8 cellular contexts compared by ENCODE assay signal in genomic region chr7:1175967-1176851, GRCh38. TPM values are rescaled to one million over a fixed set of nuclear protein-coding genes. Genes with fewer than 3 reads are reported as not detected.
DNase-seq lines count a peak whose midpoint lies in the region; ATAC-seq lines count a peak whose summit lies in the region.

No MANE protein-coding gene starts in this region.

- peak overlapping the region; percentile 44 for H2BK15ac ChIP-seq in mesenchymal stem cell (ENCODE audit: low read depth, poor library complexity, severe bottlenecking)

- H3K14ac ChIP-seq in mesenchymal stem cell (ENCODE audit: low read length in 2 of 2) = peak overlapping the region in 1 of 2 experiments; percentile 19

- H2BK12ac ChIP-seq in mesenchymal stem cell (ENCODE audit: low read length in 2 of 2) = peak overlapping the region in 1 of 2 experiments; percentile 49

- peak overlapping the region in 1 of 2 experiments; percentile 47 for H3K4ac ChIP-seq in mesenchymal stem cell (ENCODE audit: low read depth in 1 of 2, low read length in 2 of 2)

- peak overlapping the region; percentile 98 for H4K8ac ChIP-seq in mesenchymal stem cell (ENCODE audit: low read length)

- H3K27me3 ChIP-seq in duodenal mucosa (ENCODE audit: control insufficient read depth in 1 of 2, insufficient read depth in 2 of 2, low read length in 2 of 2) (no peaks in the 10 kb centered on the region), mesenchymal stem cell (ENCODE audit: control insufficient read depth in 1 of 2, insufficient read depth in 1 of 2, low read length in 2 of 2) (peaks cover 3 to 24% of the 10 kb centered on the region in 2 experiments)

- no peak overlapping the region for H2AK5ac ChIP-seq in mesenchymal stem cell (ENCODE audit: low read length, severe bottlenecking)

- H3K79me1 ChIP-seq in mesenchymal stem cell (replicated peaks; ENCODE audit: low read length, poor library complexity, severe bottlenecking) = no peaks in the 10 kb centered on the region

- H3K4me2 ChIP-seq in mesenchymal stem cell (ENCODE audit: low read length, poor library complexity, severe bottlenecking) = peak overlapping the region; percentile 52

- peak overlapping the region; percentile 70 for H4K91ac ChIP-seq in mesenchymal stem cell (ENCODE audit: low read length)

- H2BK5ac ChIP-seq in mesenchymal stem cell (ENCODE audit: low read depth, low read length, poor library complexity, severe bottlenecking) = no peak overlapping the region

- H3K9me3 ChIP-seq in duodenal mucosa (ENCODE audit: control insufficient read depth in 1 of 2, low read length in 2 of 2) (no peaks in the 10 kb centered on the region), mesenchymal stem cell (ENCODE audit: control insufficient read depth, low read length) (no peaks in the 10 kb centered on the region)

- no peak overlapping the region for H3K27ac ChIP-seq in duodenal mucosa (ENCODE audit: low read depth, low read length)
- no peak overlapping the region for H3K27ac ChIP-seq in mesenchymal stem cell (ENCODE audit: low read length, poor library complexity, severe bottlenecking)

- no peak overlapping the region for H3K23ac ChIP-seq in mesenchymal stem cell (ENCODE audit: low read length in 2 of 2)

- H3K36me3 ChIP-seq in duodenal mucosa (ENCODE audit: control insufficient read depth in 1 of 2, insufficient read depth in 2 of 2, low read length in 2 of 2) (no peaks in the 10 kb centered on the region), mesenchymal stem cell (ENCODE audit: control insufficient read depth in 1 of 2, insufficient read depth in 2 of 2, low read depth in 1 of 2, low read length in 2 of 2) (no peaks in the 10 kb centered on the region)

- peak; percentile 78 for DNase-seq in EH (ENCODE audit: low read depth)
- DNase-seq in NCI-H748 treated with DMSO at 0.1 percent for 48 hours (lab: John Stamatoyannopoulos, UW) = peak; percentile 69
- peak; percentile 68 to 77 for DNase-seq in activated CD4-positive, alpha-beta T cell treated with anti-CD3 and anti-CD28 coated beads, Interleukin-2, amount 50 U/mL, for 4 hours
- DNase-seq in mesenchymal stem cell = peak; percentile 76
- peak; percentile 52 for DNase-seq in stimulated activated CD8-positive, alpha-beta memory T cell treated with anti-CD3 and anti-CD28 coated beads, Interleukin-12 subunit alpha, Interleukin-12 subunit beta, amount 100 ng/mL, for 4 hours (ENCODE audit: low read depth)

- WGBS in mesenchymal stem cell = 22% methylated on average over 44 of the region's 44 CpGs

- peak; percentile 50 for ATAC-seq in HG03045 (IDR thresholded peaks at IDR 0.05; ENCODE audit: unreplicated experiment)
- no peak for ATAC-seq in HG03025 (IDR thresholded peaks at IDR 0.05; ENCODE audit: low FRiP score, unreplicated experiment)

- H2BK120ac ChIP-seq in mesenchymal stem cell (ENCODE audit: low read depth, low read length) = peak overlapping the region; percentile 42

- H3K4me3 ChIP-seq in duodenal mucosa (ENCODE audit: low read depth in 1 of 2, low read length in 2 of 2) (peak overlapping the region; percentile 42 to 66), mesenchymal stem cell (ENCODE audit: insufficient read depth in 1 of 2, low read depth in 1 of 2, low read length in 2 of 2) (peak overlapping the region; percentile 20 to 67)

- H3K9ac ChIP-seq in duodenal mucosa (ENCODE audit: low read depth in 1 of 2, low read length in 2 of 2) (peak overlapping the region in 1 of 2 donors; percentile 39), mesenchymal stem cell (ENCODE audit: low read length) (peak overlapping the region; percentile 48)

- H3K4me1 ChIP-seq in duodenal mucosa (ENCODE audit: control insufficient read depth in 1 of 2, insufficient read depth in 2 of 2, low read length in 2 of 2) (peaks cover 8 to 12% of the 10 kb centered on the region in 2 donors), mesenchymal stem cell (ENCODE audit: control insufficient read depth, insufficient read depth, low read depth, low read length) (peaks cover 10% of the 10 kb centered on the region)

- peak overlapping the region; percentile 37 to 80 for H3K18ac ChIP-seq in mesenchymal stem cell (ENCODE audit: low read depth in 1 of 2, low read length in 2 of 2)

- H2AFZ ChIP-seq in mesenchymal stem cell (ENCODE audit: low read depth, low read length) = peak overlapping the region; percentile 88

RNA-seq across cellular contexts. Expression of gene ZFAND2A, which starts 16.2 kb away (rescaled TPM):
- polyA plus RNA-seq in mesenchymal stem cell (2013, experiment 1 of 2) = 16.9 TPM
- polyA plus RNA-seq in mesenchymal stem cell (2013, experiment 2 of 2) = 17.7 TPM

RNA-seq across cellular contexts. Expression of gene UNCX, which starts 56.5 kb away (rescaled TPM):
- not detected for polyA plus RNA-seq in mesenchymal stem cell (2013, experiment 1 of 2)
- not detected for polyA plus RNA-seq in mesenchymal stem cell (2013, experiment 2 of 2)
